In the genomic region with DNA sequence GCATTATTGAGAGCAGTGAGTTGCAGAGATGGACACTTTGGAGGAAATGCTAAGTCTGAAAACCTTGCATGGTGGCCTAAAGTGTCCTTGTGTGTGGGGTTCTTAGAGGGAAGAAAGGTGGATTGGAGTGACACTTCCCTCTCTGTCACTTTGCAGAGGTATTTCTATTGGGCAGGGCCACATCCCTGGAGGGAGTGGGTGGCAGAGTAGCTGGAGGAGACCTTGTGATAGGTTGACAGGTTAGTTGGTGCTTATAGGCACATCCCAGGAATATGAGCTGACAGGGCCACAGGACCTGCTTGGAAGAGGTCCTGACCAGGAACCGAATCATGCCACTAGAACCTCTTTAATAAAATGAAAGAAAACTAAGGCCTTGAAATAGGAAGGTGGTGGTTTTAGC, we compare ENCODE assay signal across 16 cellular contexts. TPM values are rescaled to one million over a fixed set of nuclear protein-coding genes. Genes with fewer than 3 reads are reported as not detected.
DNase-seq lines count a peak whose midpoint lies in the region; TF ChIP-seq lines count a peak whose summit lies in the region.
"Had no signal": no experiment of that assay in that cellular context is flagged by ENCODE, and none has a peak within 500 bp of the region (broad histone marks: within the 10 kb centered on the region; RNA-seq: fewer than 3 reads in every experiment).

No MANE protein-coding gene starts in this region.

- H3K4me3 ChIP-seq in mammary epithelial cell (replicated peaks in 1 of 3; ENCODE audit: insufficient read depth in 1 of 3, low read depth in 2 of 3, low read length in 3 of 3) (no peak overlapping the region), neural progenitor cell (no peak overlapping the region)
- H3K4me3 ChIP-seq: cardiac muscle cell, ovary had no signal

- no peaks in the 10 kb centered on the region for H3K9me3 Mint-ChIP-seq in MCF 10A (ENCODE audit: unreplicated experiment)
- H3K9me3 Mint-ChIP-seq in chondrocyte (ENCODE audit: low read depth), result no peaks in the 10 kb centered on the region
- H3K9me3 Mint-ChIP-seq in neural progenitor cell, result no peaks in the 10 kb centered on the region
- no peaks in the 10 kb centered on the region for H3K9me3 Mint-ChIP-seq in type B pancreatic cell
- H3K9me3 Mint-ChIP-seq: activated naive CD4-positive, alpha-beta T cell treated with anti-CD3 and anti-CD28 coated beads, Interleukin-2, amount 50 U/mL, for 24 hours; effector memory CD8-positive, alpha-beta T cell; T-helper 2 cell treated with Interferon-gamma antibody and Interleukin-4, amounts not matched to agents 5 μg/mL and 100 μg/mL, for 36 hours had no signal

- no peaks in the 10 kb centered on the region for H3K27me3 Mint-ChIP-seq in MCF 10A (ENCODE audit: insufficient read depth, unreplicated experiment)
- H3K27me3 Mint-ChIP-seq in chondrocyte (ENCODE audit: low read depth), result no peaks in the 10 kb centered on the region
- peaks cover 12% of the 10 kb centered on the region for H3K27me3 Mint-ChIP-seq in neural progenitor cell (ENCODE audit: insufficient read depth, low read depth)
- peaks cover 28% of the 10 kb centered on the region for H3K27me3 Mint-ChIP-seq in type B pancreatic cell

- TF ChIP-seq CTCF in MCF 10A (IDR thresholded peaks at IDR 0.05; ENCODE audit: unreplicated experiment) (no peak), mammary epithelial cell (conservative IDR thresholded peaks at IDR 0.05 in 1 of 2, IDR thresholded peaks at IDR 0.05 in 1 of 2; ENCODE audit: extremely low read depth in 1 of 2, insufficient read depth in 1 of 2, low read depth in 1 of 2, low read length in 2 of 2) (no peak), chondrocyte (IDR thresholded peaks at IDR 0.05) (no peak), neural progenitor cell (IDR thresholded peaks at IDR 0.05) (no peak), type B pancreatic cell (conservative IDR thresholded peaks at IDR 0.05) (no peak)

- no peak overlapping the region for H3K4me2 ChIP-seq in mammary epithelial cell (ENCODE audit: insufficient read depth, low read depth, low read length)
- peak overlapping the region; percentile 96 for H3K4me2 ChIP-seq in neural progenitor cell

- BruUV-seq in MCF 10A (replicated peaks; lab: Mats Ljungman, UMichigan), result no TSS peak
- no TSS peak for BruUV-seq in mammary epithelial cell (replicated peaks; lab: Mats Ljungman, UMichigan)

- intact Hi-C loops in MCF 10A (cut with micrococcal nuclease), result loop anchor here (1.0 to 5.0 kb wide), 2 partner anchors 81 to 1017 kb away; no protein-coding TSS in a partner anchor
- intact Hi-C loops in mammary epithelial cell (cut with micrococcal nuclease), result loop anchor here (2.0 to 5.0 kb wide), 6 partner anchors 181 to 1061 kb away; no protein-coding TSS in a partner anchor

- H3K4me1 Mint-ChIP-seq in MCF 10A (ENCODE audit: insufficient read depth, unreplicated experiment) (peaks cover 30% of the 10 kb centered on the region), chondrocyte (ENCODE audit: low read depth) (peaks cover 49% of the 10 kb centered on the region), neural progenitor cell (peaks cover 41% of the 10 kb centered on the region), type B pancreatic cell (ENCODE audit: unreplicated experiment) (peaks cover 28% of the 10 kb centered on the region)

- DNase-seq in MCF 10A (ENCODE audit: unreplicated experiment), result no peak
- DNase-seq in mammary epithelial cell, result no peak
- no peak for DNase-seq in chondrocyte (ENCODE audit: low spot score)
- DNase-seq in neural progenitor cell (ENCODE audit: low spot score), result no peak
- no peak for DNase-seq in type B pancreatic cell (ENCODE audit: extremely low spot score, unreplicated experiment)
- DNase-seq in NCI-H187 treated with DMSO at 0.1 percent for 48 hours (lab: John Stamatoyannopoulos, UW), result no peak
- DNase-seq in activated CD4-positive, alpha-beta T cell treated with anti-CD3 and anti-CD28 coated beads, Interleukin-2, amount 50 U/mL, for 48 hours, result no peak
- DNase-seq in D341Med (ENCODE audit: low spot score), result no peak
- DNase-seq: activated CD4-positive, alpha-beta T cell treated with anti-CD3 and anti-CD28 coated beads for 1 hour; effector memory CD8-positive, alpha-beta T cell; foreskin melanocyte; NCI-H748 treated with DMSO at 0.1 percent for 48 hours had no signal

- H3K36me3 Mint-ChIP-seq in MCF 10A (ENCODE audit: insufficient read depth, unreplicated experiment), result no peaks in the 10 kb centered on the region
- H3K36me3 Mint-ChIP-seq in chondrocyte (ENCODE audit: low read depth), result no peaks in the 10 kb centered on the region
- H3K36me3 Mint-ChIP-seq in neural progenitor cell, result no peaks in the 10 kb centered on the region
- H3K36me3 Mint-ChIP-seq in type B pancreatic cell, result no peaks in the 10 kb centered on the region
- H3K36me3 Mint-ChIP-seq: activated naive CD4-positive, alpha-beta T cell treated with anti-CD3 and anti-CD28 coated beads, Interleukin-2, amount 50 U/mL, for 24 hours had no signal

- H4K20me1 ChIP-seq in mammary epithelial cell (ENCODE audit: insufficient read depth, low read length) (no peaks in the 10 kb centered on the region), neural progenitor cell (ENCODE audit: low read depth) (peaks cover 9% of the 10 kb centered on the region)

- peaks cover 31% of the 10 kb centered on the region for H3K4me1 ChIP-seq in mammary epithelial cell (ENCODE audit: insufficient read depth, low read length)
- H3K4me1 ChIP-seq in neural progenitor cell, result peaks cover 35% of the 10 kb centered on the region

- H3K79me2 ChIP-seq in mammary epithelial cell (ENCODE audit: insufficient read depth, low read length) (no peaks in the 10 kb centered on the region), neural progenitor cell (ENCODE audit: low read depth) (peaks cover 32% of the 10 kb centered on the region)

- WGBS in mammary epithelial cell (ENCODE audit: low coverage, missing lambda C conversion rate), result 100% methylated on average over 1 of the region's 1 CpG

- H3F3A ChIP-seq in neural progenitor cell (ENCODE audit: low read depth), result peaks cover 42% of the 10 kb centered on the region

- H3K4me3 Mint-ChIP-seq in MCF 10A (ENCODE audit: unreplicated experiment) (no peak overlapping the region), chondrocyte (ENCODE audit: unreplicated experiment) (no peak overlapping the region), neural progenitor cell (peak overlapping the region; percentile 94), type B pancreatic cell (peak overlapping the region; percentile 92)
- H3K4me3 Mint-ChIP-seq: activated naive CD4-positive, alpha-beta T cell treated with anti-CD3 and anti-CD28 coated beads, Interleukin-2, amount 50 U/mL, for 24 hours; effector memory CD8-positive, alpha-beta T cell; T-helper 2 cell treated with Interferon-gamma antibody and Interleukin-4, amounts not matched to agents 5 μg/mL and 100 μg/mL, for 36 hours had no signal

- no peaks in the 10 kb centered on the region for H3K9me3 ChIP-seq in mammary epithelial cell (replicated peaks; ENCODE audit: insufficient read depth, low read length)
- no peaks in the 10 kb centered on the region for H3K9me3 ChIP-seq in neural progenitor cell (ENCODE audit: low read depth)
- H3K9me3 ChIP-seq: ovary had no signal

- H2AFZ ChIP-seq in mammary epithelial cell (ENCODE audit: low read depth, low read length) (no peak overlapping the region), neural progenitor cell (replicated peaks) (no peak overlapping the region)

- in situ Hi-C loops in mammary epithelial cell (cut with MboI; ENCODE audit: low sequenced_read_pairs in 2 of 2), result loop anchor here (10.0 to 25.0 kb wide), 3 partner anchors 468 to 1016 kb away; no protein-coding TSS in a partner anchor

- CTCF ChIA-PET in MCF 10A (lab: Yijun Ruan, JAX) (interaction anchor here (0.6 to 6.4 kb wide), 24 partner anchors 9 to 1027 kb away, joined by 3 to 62 read pairs (median 4); no protein-coding TSS in a partner anchor), mammary epithelial cell (lab: Charles Lee; ENCODE audit: low non-redundant PET) (no interaction called here)

- H3K27ac Mint-ChIP-seq in MCF 10A (ENCODE audit: low read depth, unreplicated experiment), result peak overlapping the region; percentile 25
- peak overlapping the region; percentile 67 for H3K27ac Mint-ChIP-seq in chondrocyte (ENCODE audit: unreplicated experiment)
- H3K27ac Mint-ChIP-seq in neural progenitor cell, result no peak overlapping the region
- peak overlapping the region; percentile 2 for H3K27ac Mint-ChIP-seq in type B pancreatic cell
- H3K27ac Mint-ChIP-seq: activated naive CD4-positive, alpha-beta T cell treated with anti-CD3 and anti-CD28 coated beads, Interleukin-2, amount 50 U/mL, for 24 hours; effector memory CD8-positive, alpha-beta T cell; T-helper 2 cell treated with Interferon-gamma antibody and Interleukin-4, amounts not matched to agents 5 μg/mL and 100 μg/mL, for 36 hours had no signal

- H3K27ac ChIP-seq in mammary epithelial cell (ENCODE audit: insufficient read depth, low read depth, low read length), result no peak overlapping the region
- no peak overlapping the region for H3K27ac ChIP-seq in neural progenitor cell

- no peak overlapping the region for H3K9ac ChIP-seq in mammary epithelial cell (ENCODE audit: insufficient read depth, low read length)
- H3K9ac ChIP-seq in neural progenitor cell, result no peak overlapping the region

- dilution Hi-C loops in mammary epithelial cell (cut with HindIII; ENCODE audit: low sequenced_read_pairs), result loop anchor here (5.0 to 25.0 kb wide), 3 partner anchors 41 to 1016 kb away; no protein-coding TSS in a partner anchor

- H3K36me3 ChIP-seq in mammary epithelial cell (ENCODE audit: insufficient read depth, low read length) (no peaks in the 10 kb centered on the region), neural progenitor cell (no peaks in the 10 kb centered on the region)
- H3K36me3 ChIP-seq: cardiac muscle cell, ovary had no signal

- POLR2A ChIA-PET in MCF 10A (lab: Yijun Ruan, JAX), result no interaction called here

- H3K27me3 ChIP-seq in mammary epithelial cell (ENCODE audit: insufficient read depth, low read length) (peaks cover 4% of the 10 kb centered on the region), neural progenitor cell (no peaks in the 10 kb centered on the region)
- H3K27me3 ChIP-seq: cardiac muscle cell, ovary had no signal

RNA-seq across cellular contexts. Expression of a gene that starts 1.0 kb away (rescaled TPM):
- total RNA-seq in MCF 10A (2022) (not detected in 2 replicates), mammary epithelial cell (100 to 1,000 TPM in 1 of 2 donors, under 1 TPM in 1; 0.07 to 266 TPM), chondrocyte (403 to 502 TPM (median 500 TPM) in 3 replicates), neural progenitor cell (ENCODE audit: low replicate concordance) (150 and 249 TPM in 2 replicates), type B pancreatic cell (ENCODE audit: low replicate concordance) (51.0 and 245 TPM in 2 replicates)
- polyA plus RNA-seq in mammary epithelial cell, result 0.11 TPM
- not detected for polyA minus RNA-seq in mammary epithelial cell

Comparison
In these comparisons a context has a peak if more than half of its experiments do, and no peak if none do; other contexts are left out.
1. H3K4me3 Mint-ChIP-seq: peak in neural progenitor cell (single experiment) and type B pancreatic cell (single experiment); none in MCF 10A (single experiment) and chondrocyte (single experiment).